ENCODE assay signal across 8 cellular contexts in the genomic region with DNA sequence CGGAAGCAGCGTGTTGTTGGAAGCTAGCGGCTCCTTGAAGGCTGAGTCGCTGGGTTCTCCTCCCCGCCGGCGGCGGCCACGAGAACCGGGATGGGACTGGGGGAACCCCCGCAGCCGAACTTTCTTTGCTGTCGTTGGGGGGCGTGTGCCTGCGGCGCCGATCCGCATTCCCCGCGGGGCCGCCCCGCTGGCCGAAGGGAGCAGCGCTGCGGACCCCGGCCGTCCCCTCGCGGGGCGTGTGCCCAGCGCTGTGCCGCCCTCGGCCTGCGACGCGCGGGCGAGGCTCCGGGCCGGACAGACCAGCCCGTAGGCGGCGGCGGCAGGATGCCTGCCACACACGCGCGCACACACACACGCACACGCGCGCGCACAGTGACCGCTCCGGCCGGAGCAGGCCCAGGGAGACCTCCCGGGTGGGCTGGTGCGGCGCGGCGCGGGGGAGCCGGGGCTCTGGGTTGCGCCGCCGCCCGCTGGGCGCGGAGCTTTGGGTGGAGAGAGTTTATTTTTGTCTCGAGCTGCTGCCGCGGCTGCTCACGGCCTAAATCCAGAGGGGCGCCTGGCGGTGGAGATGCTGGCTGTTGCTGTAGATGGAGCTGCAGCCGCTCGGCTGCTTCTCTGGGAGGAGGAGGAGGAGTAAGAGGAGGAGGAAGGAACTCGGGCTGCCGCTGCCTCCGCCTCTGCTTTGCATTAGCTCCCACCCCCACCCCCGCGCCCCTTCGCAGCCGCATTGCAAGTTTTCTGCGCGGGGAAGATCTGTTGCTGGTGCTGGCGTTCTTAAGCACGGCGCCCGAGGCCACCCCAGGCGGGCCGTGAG. TPM values are rescaled to one million over a fixed set of nuclear protein-coding genes. Genes with fewer than 3 reads are reported as not detected.
DNase-seq lines count a peak whose midpoint lies in the region; ATAC-seq and TF ChIP-seq lines count a peak whose summit lies in the region.

A gene with protein sequence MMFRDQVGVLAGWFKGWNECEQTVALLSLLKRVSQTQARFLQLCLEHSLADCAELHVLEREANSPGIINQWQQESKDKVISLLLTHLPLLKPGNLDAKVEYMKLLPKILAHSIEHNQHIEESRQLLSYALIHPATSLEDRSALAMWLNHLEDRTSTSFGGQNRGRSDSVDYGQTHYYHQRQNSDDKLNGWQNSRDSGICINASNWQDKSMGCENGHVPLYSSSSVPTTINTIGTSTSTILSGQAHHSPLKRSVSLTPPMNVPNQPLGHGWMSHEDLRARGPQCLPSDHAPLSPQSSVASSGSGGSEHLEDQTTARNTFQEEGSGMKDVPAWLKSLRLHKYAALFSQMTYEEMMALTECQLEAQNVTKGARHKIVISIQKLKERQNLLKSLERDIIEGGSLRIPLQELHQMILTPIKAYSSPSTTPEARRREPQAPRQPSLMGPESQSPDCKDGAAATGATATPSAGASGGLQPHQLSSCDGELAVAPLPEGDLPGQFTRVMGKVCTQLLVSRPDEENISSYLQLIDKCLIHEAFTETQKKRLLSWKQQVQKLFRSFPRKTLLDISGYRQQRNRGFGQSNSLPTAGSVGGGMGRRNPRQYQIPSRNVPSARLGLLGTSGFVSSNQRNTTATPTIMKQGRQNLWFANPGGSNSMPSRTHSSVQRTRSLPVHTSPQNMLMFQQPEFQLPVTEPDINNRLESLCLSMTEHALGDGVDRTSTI (plus strand): TSS at position 719 of the 814 bp plus-strand sequence. CDS start 789 bp downstream, outside the sequence.

- ATAC-seq in GM18858 (IDR thresholded peaks at IDR 0.05; ENCODE audit: unreplicated experiment), result peak; percentile 30
- ATAC-seq in HG03060 (IDR thresholded peaks at IDR 0.05; ENCODE audit: low read depth, unreplicated experiment), result peak; percentile 25
- ATAC-seq in right lobe of liver, result peak; percentile 22 to 42 (median 30)

- peak within 1 kb of the TSS; percentile 21 for H2AFZ ChIP-seq in ACC112 (ENCODE audit: low read length, unreplicated experiment)

- H3K4me3 Mint-ChIP-seq in activated CD4-positive, alpha-beta memory T cell treated with anti-CD3 and anti-CD28 coated beads, Interleukin-2, amount 10 ng/mL, durations not matched to agents 7 days and 5 days, result peak within 1 kb of the TSS; percentile 89

- H3K27me3 ChIP-seq in ACC112 (ENCODE audit: insufficient read depth, low read length) (no peaks in the 10 kb centered on the region), right lobe of liver (no peaks in the 10 kb centered on the region)

- H3K27me3 Mint-ChIP-seq in activated CD4-positive, alpha-beta memory T cell treated with anti-CD3 and anti-CD28 coated beads, Interleukin-2, amount 10 ng/mL, durations not matched to agents 7 days and 5 days, result peaks cover 45% of the 10 kb centered on the region

- no peak within 1 kb of the TSS for H3K27ac Mint-ChIP-seq in activated CD4-positive, alpha-beta memory T cell treated with anti-CD3 and anti-CD28 coated beads, Interleukin-2, amount 10 ng/mL, durations not matched to agents 7 days and 5 days

- 0% methylated on average over 5 of the region's 91 CpGs for WGBS in right lobe of liver (ENCODE audit: insufficient coverage, low coverage, low lambda C conversion rate, missing lambda C conversion rate)

- no peaks in the 10 kb centered on the region for H3K9me3 Mint-ChIP-seq in activated CD4-positive, alpha-beta memory T cell treated with anti-CD3 and anti-CD28 coated beads, Interleukin-2, amount 10 ng/mL, durations not matched to agents 7 days and 5 days

- H3K36me3 ChIP-seq in ACC112 (ENCODE audit: insufficient read depth, low read length), result no peaks in the 10 kb centered on the region
- H3K36me3 ChIP-seq in right lobe of liver, result no peaks in the 10 kb centered on the region

- peaks cover 42% of the 10 kb centered on the region for H3K79me2 ChIP-seq in ACC112 (ENCODE audit: control insufficient read depth, insufficient read depth, low read length, unreplicated experiment)

- no peaks in the 10 kb centered on the region for H3K36me3 Mint-ChIP-seq in activated CD4-positive, alpha-beta memory T cell treated with anti-CD3 and anti-CD28 coated beads, Interleukin-2, amount 10 ng/mL, durations not matched to agents 7 days and 5 days (ENCODE audit: low read depth)

- peak in 3 of 4 donors; percentile 17 to 39 (median 21) for TF ChIP-seq CTCF in right lobe of liver (IDR thresholded peaks at IDR 0.05)

- H3K4me3 ChIP-seq in ACC112 (ENCODE audit: low read depth, low read length), result peak within 1 kb of the TSS; percentile 86
- H3K4me3 ChIP-seq in right lobe of liver, result peak within 1 kb of the TSS; percentile 51 to 73 (median 66)

- H3K4me1 ChIP-seq in ACC112 (ENCODE audit: control insufficient read depth, insufficient read depth, low read length, unreplicated experiment) (peaks cover 25% of the 10 kb centered on the region), right lobe of liver (peaks cover 0 to 17% (median 0%) of the 10 kb centered on the region in 4 donors)

- H3K9me3 ChIP-seq in right lobe of liver, result no peaks in the 10 kb centered on the region

- TF ChIP-seq POLR2A in right lobe of liver (IDR thresholded peaks at IDR 0.05), result peak; percentile 48

- DNase-seq in NCI-H345 treated with DMSO at 0.1 percent for 48 hours (lab: John Stamatoyannopoulos, UW; ENCODE audit: unreplicated experiment) (peak; percentile 34), ecto neural progenitor cell (ENCODE audit: low spot score) (peak; percentile 84), right lobe of liver (peak; percentile 74 to 84 (median 78))
- peak; percentile 55 for DNase-seq in activated CD4-positive, alpha-beta memory T cell treated with anti-CD3 and anti-CD28 coated beads, Interleukin-2, amount 10 ng/mL, durations not matched to agents 7 days and 5 days
- peak; percentile 32 to 53 for DNase-seq in stimulated activated CD4-positive, alpha-beta T cell treated with anti-CD3 and anti-CD28 coated beads, Interleukin-4, amount 100 ng/mL, for 48 hours (ENCODE audit: low read depth in 2 of 2)

- H3K27ac ChIP-seq in ACC112 (ENCODE audit: low read depth, low read length) (peak within 1 kb of the TSS; percentile 96), right lobe of liver (peak within 1 kb of the TSS; percentile 96 to 99 (median 98))

- CTCF ChIA-PET in activated CD4-positive, alpha-beta memory T cell treated with anti-CD3 and anti-CD28 coated beads, Interleukin-2, amount 10 ng/mL, durations not matched to agents 7 days and 5 days (lab: Charles Lee), result interaction anchor here (0.8 to 10.1 kb wide), 14 partner anchors 9 to 315 kb away, joined by 3 to 238 read pairs (median 5); a partner anchor contains a TSS

- POLR2A ChIA-PET in activated CD4-positive, alpha-beta memory T cell treated with anti-CD3 and anti-CD28 coated beads, Interleukin-2, amount 10 ng/mL, durations not matched to agents 7 days and 5 days (lab: Charles Lee), result interaction anchor here (0.7 to 4.5 kb wide), 6 partner anchors 60 to 460 kb away, joined by 3 to 60 read pairs (median 6); a partner anchor contains a TSS

- H3K4me1 Mint-ChIP-seq in activated CD4-positive, alpha-beta memory T cell treated with anti-CD3 and anti-CD28 coated beads, Interleukin-2, amount 10 ng/mL, durations not matched to agents 7 days and 5 days, result peaks cover 19% of the 10 kb centered on the region

- intact Hi-C loops in right lobe of liver (cut with DNase I), result loop anchor here (5.0 to 10.0 kb wide), 3 partner anchors 126 to 211 kb away; no protein-coding TSS in a partner anchor

RNA-seq across cellular contexts. Expression of the gene that starts here (rescaled TPM):
- total RNA-seq in activated CD4-positive, alpha-beta memory T cell treated with anti-CD3 and anti-CD28 coated beads, Interleukin-2, amount 10 ng/mL, durations not matched to agents 7 days and 5 days, result 1 to 10 TPM; 1.0 to 1.2 TPM
- 10 to 100 TPM; 16.7 to 31.9 (median 21.1) TPM for total RNA-seq in right lobe of liver

Comparison
In these comparisons a context has a peak if more than half of its experiments do, and no peak if none do; other contexts are left out.
1. Peak in every context shown above with its lines: DNase-seq, ATAC-seq, H3K4me3 ChIP-seq and H3K27ac ChIP-seq.
2. RNA of the gene that starts here (total RNA-seq): 16.7 to 31.9 TPM in right lobe of liver; 1.0 to 1.2 TPM in activated CD4-positive, alpha-beta memory T cell treated with anti-CD3 and anti-CD28 coated beads, Interleukin-2, amount 10 ng/mL, durations not matched to agents 7 days and 5 days; every median in the first group is over 4 times any median in the second.
3. DNase-seq: peak in every context shown above with its lines; median percentile 84 in ecto neural progenitor cell; 78 in right lobe of liver; 55 in activated CD4-positive, alpha-beta memory T cell treated with anti-CD3 and anti-CD28 coated beads, Interleukin-2, amount 10 ng/mL, durations not matched to agents 7 days and 5 days; 42 in stimulated activated CD4-positive, alpha-beta T cell treated with anti-CD3 and anti-CD28 coated beads, Interleukin-4, amount 100 ng/mL, for 48 hours; 34 in NCI-H345 treated with DMSO at 0.1 percent for 48 hours.